Comparison of ENCODE assay signal across 9 cellular contexts in genomic region chr4:108166038-108166437, GRCh38. TPM values are rescaled to one million over a fixed set of nuclear protein-coding genes. Genes with fewer than 3 reads are reported as not detected.
DNase-seq lines count a peak whose midpoint lies in the region; ATAC-seq and TF ChIP-seq lines count a peak whose summit lies in the region.
"Had no signal": no experiment of that assay in that cellular context is flagged by ENCODE, and none has a peak within 500 bp of the region (broad histone marks: within the 10 kb centered on the region; RNA-seq: fewer than 3 reads in every experiment).

No MANE protein-coding gene starts in this region.

- BruUV-seq in PC-3 (replicated peaks; lab: Mats Ljungman, UMichigan), result no TSS peak

- H4K20me1 ChIP-seq in PC-3 (ENCODE audit: low read length), result no peaks in the 10 kb centered on the region

- peaks cover 60% of the 10 kb centered on the region for H3K27me3 ChIP-seq in PC-3 (ENCODE audit: low read length)

- no peaks in the 10 kb centered on the region for H3K79me2 ChIP-seq in PC-3 (ENCODE audit: low read length)

- no peak overlapping the region for H2AFZ ChIP-seq in PC-3 (ENCODE audit: low read length)

- peaks cover 27% of the 10 kb centered on the region for H3K4me1 Mint-ChIP-seq in CD14-positive monocyte
- peaks cover 50% of the 10 kb centered on the region for H3K4me1 Mint-ChIP-seq in activated naive CD8-positive, alpha-beta T cell treated with anti-CD3 and anti-CD28 coated beads, Interleukin-2, amount 50 U/mL, for 24 hours
- H3K4me1 Mint-ChIP-seq in natural killer cell, result peaks cover 34 to 58% of the 10 kb centered on the region in 2 donors

- H3K27ac Mint-ChIP-seq in CD14-positive monocyte (no peak overlapping the region), natural killer cell (no peak overlapping the region)
- peak overlapping the region; percentile 95 for H3K27ac Mint-ChIP-seq in activated naive CD8-positive, alpha-beta T cell treated with anti-CD3 and anti-CD28 coated beads, Interleukin-2, amount 50 U/mL, for 24 hours

- intact Hi-C loops in CD14-positive monocyte (cut with micrococcal nuclease), result no loop called here
- intact Hi-C loops in PC-3 (cut with micrococcal nuclease), result loop anchor here (5.0 to 10.0 kb wide), 2 partner anchors 49 to 101 kb away; no protein-coding TSS in a partner anchor
- intact Hi-C loops in natural killer cell (cut with micrococcal nuclease), result loop anchor here (5.0 kb wide), 1 partner anchor 176 kb away; no protein-coding TSS in a partner anchor

- H3K27ac ChIP-seq in PC-3 (ENCODE audit: low read length), result no peak overlapping the region
- H3K27ac ChIP-seq: right atrium auricular region had no signal

- no peak for ATAC-seq in PC-3
- ATAC-seq in activated naive CD8-positive, alpha-beta T cell treated with anti-CD3 and anti-CD28 coated beads, Interleukin-2, amount 50 U/mL, for 24 hours, result peak; percentile 18
- ATAC-seq in natural killer cell, result no peak
- no peak for ATAC-seq in HG03378 (IDR thresholded peaks at IDR 0.05; ENCODE audit: unreplicated experiment)

- no peaks in the 10 kb centered on the region for H3K9me2 ChIP-seq in PC-3 (replicated peaks; ENCODE audit: low read length)

- H3K9me3 ChIP-seq in PC-3 (ENCODE audit: low read length), result no peaks in the 10 kb centered on the region
- H3K9me3 ChIP-seq: right atrium auricular region had no signal

- no peak for TF ChIP-seq CTCF in CD14-positive monocyte (IDR thresholded peaks at IDR 0.05)
- TF ChIP-seq CTCF in PC-3 (conservative IDR thresholded peaks at IDR 0.05; ENCODE audit: low read depth, low read length), result no peak
- TF ChIP-seq CTCF in natural killer cell (IDR thresholded peaks at IDR 0.05), result no peak

- peaks cover 0 to 15% (median 6%) of the 10 kb centered on the region in 7 donors for H3K9me3 Mint-ChIP-seq in CD14-positive monocyte
- H3K9me3 Mint-ChIP-seq in activated naive CD8-positive, alpha-beta T cell treated with anti-CD3 and anti-CD28 coated beads, Interleukin-2, amount 50 U/mL, for 24 hours, result no peaks in the 10 kb centered on the region
- H3K9me3 Mint-ChIP-seq in natural killer cell, result no peaks in the 10 kb centered on the region

- peak overlapping the region; percentile 69; the same call in 1 of the 2 replicates for H3K4me3 ChIP-seq in PC-3 (ENCODE audit: low read length)

- H3K9ac ChIP-seq in PC-3 (ENCODE audit: low read length), result no peak overlapping the region

- H3K36me3 Mint-ChIP-seq in CD14-positive monocyte (peaks cover 0 to 8% of the 10 kb centered on the region in 2 donors), natural killer cell (no peaks in the 10 kb centered on the region)
- peaks cover 20% of the 10 kb centered on the region for H3K36me3 Mint-ChIP-seq in activated naive CD8-positive, alpha-beta T cell treated with anti-CD3 and anti-CD28 coated beads, Interleukin-2, amount 50 U/mL, for 24 hours (ENCODE audit: low read depth)

- no peaks in the 10 kb centered on the region for H3K36me3 ChIP-seq in PC-3 (ENCODE audit: low read depth, low read length)
- H3K36me3 ChIP-seq: right atrium auricular region had no signal

- H3K4me1 ChIP-seq in PC-3 (ENCODE audit: insufficient read depth, low read length), result no peaks in the 10 kb centered on the region

- peak overlapping the region; percentile 94 for H3K4me2 ChIP-seq in PC-3 (ENCODE audit: low read length)

- CTCF ChIA-PET in PC-3 (lab: Charles Lee), result no interaction called here

- H3K27me3 Mint-ChIP-seq in CD14-positive monocyte (ENCODE audit: low read depth in 3 of 3) (peaks cover 69 to 88% (median 83%) of the 10 kb centered on the region in 3 donors), natural killer cell (ENCODE audit: low read depth in 2 of 2) (peaks cover 38 to 47% of the 10 kb centered on the region in 2 donors)
- peaks cover 10% of the 10 kb centered on the region for H3K27me3 Mint-ChIP-seq in activated naive CD8-positive, alpha-beta T cell treated with anti-CD3 and anti-CD28 coated beads, Interleukin-2, amount 50 U/mL, for 24 hours

- POLR2A ChIA-PET in PC-3 (lab: Charles Lee; ENCODE audit: unreplicated experiment), result no interaction called here

- no peaks in the 10 kb centered on the region for H3F3A ChIP-seq in PC-3 (ENCODE audit: low read length, unreplicated experiment)

- H3K4me3 Mint-ChIP-seq in CD14-positive monocyte, result peak overlapping the region; percentile 44 to 75
- H3K4me3 Mint-ChIP-seq in activated naive CD8-positive, alpha-beta T cell treated with anti-CD3 and anti-CD28 coated beads, Interleukin-2, amount 50 U/mL, for 24 hours, result peak overlapping the region; percentile 96
- H3K4me3 Mint-ChIP-seq in natural killer cell, result peak overlapping the region; percentile 43

- DNase-seq in CD14-positive monocyte (ENCODE audit: low spot score) (no peak), PC-3 (no peak), natural killer cell (no peak), H4 (ENCODE audit: low spot score) (no peak), hepatic stellate cell (ENCODE audit: low spot score) (no peak), COLO668 (lab: John Stamatoyannopoulos, UW; ENCODE audit: unreplicated experiment) (no peak)
- DNase-seq in activated naive CD8-positive, alpha-beta T cell treated with anti-CD3 and anti-CD28 coated beads, Interleukin-2, amount 50 U/mL, for 24 hours, result peak; percentile 44

RNA-seq across cellular contexts. Expression of gene LEF1, which starts 2.7 kb away (rescaled TPM):
- 1 to 10 TPM in 1 of 2 donors, under 1 TPM in 1; 0.61 to 1.3 TPM for polyA plus RNA-seq in CD14-positive monocyte
- 0.58 and 2.4 TPM in 2 replicates for total RNA-seq in PC-3 (2014; rRNA removed)
- total RNA-seq in natural killer cell, result 10 to 100 TPM; 18.7 to 39.8 (median 24.5) TPM
- total RNA-seq in H4 (2014; rRNA removed; shearing (Covaris generic)), result 33.0 and 37.2 TPM in 2 replicates

Comparison
In these comparisons a context has a peak if more than half of its experiments do, and no peak if none do; other contexts are left out.
1. H3K4me3 Mint-ChIP-seq: peak in every context shown above with its lines; median percentile 96 in activated naive CD8-positive, alpha-beta T cell treated with anti-CD3 and anti-CD28 coated beads, Interleukin-2, amount 50 U/mL, for 24 hours; 60 in CD14-positive monocyte; 43 in natural killer cell.
2. intact Hi-C loops: an anchor here in PC-3 (5.0 to 10.0 kb wide) and natural killer cell (5.0 kb wide); none called in CD14-positive monocyte.